ENCODE assay signal across 14 cellular contexts in genomic region chr14:61346221-61346620, GRCh38. TPM values are rescaled to one million over a fixed set of nuclear protein-coding genes. Genes with fewer than 3 reads are reported as not detected.
DNase-seq lines count a peak whose midpoint lies in the region; ATAC-seq and TF ChIP-seq lines count a peak whose summit lies in the region.
"Had no signal": no experiment of that assay in that cellular context is flagged by ENCODE, and none has a peak within 500 bp of the region (broad histone marks: within the 10 kb centered on the region; RNA-seq: fewer than 3 reads in every experiment).

No MANE protein-coding gene starts in this region.

- H3K36me3 Mint-ChIP-seq in T-helper 2 cell treated with Interferon-gamma antibody and Interleukin-4, amounts not matched to agents 5 μg/mL and 100 μg/mL, for 36 hours (ENCODE audit: low read depth), result peaks cover 47% of the 10 kb centered on the region
- peaks cover 31% of the 10 kb centered on the region for H3K36me3 Mint-ChIP-seq in CD8-positive, alpha-beta T cell
- H3K36me3 Mint-ChIP-seq in activated T-helper 17 cell treated with anti-CD3 and anti-CD28 coated beads, Interleukin-2, amount 50 U/mL, for 72 hours (ENCODE audit: low read depth), result peaks cover 94% of the 10 kb centered on the region
- H3K36me3 Mint-ChIP-seq in immature natural killer cell, result peaks cover 0 to 8% (median 5%) of the 10 kb centered on the region in 3 donors

- POLR2A ChIA-PET in CD8-positive, alpha-beta T cell (lab: Charles Lee), result interaction anchor here (0.6 to 5.3 kb wide), 9 partner anchors 8 to 106 kb away, joined by 3 to 38 read pairs (median 5); partner anchors contain the start of gene PRKCH

- peak overlapping the region; percentile 35 for H3K4me3 Mint-ChIP-seq in T-helper 2 cell treated with Interferon-gamma antibody and Interleukin-4, amounts not matched to agents 5 μg/mL and 100 μg/mL, for 36 hours
- H3K4me3 Mint-ChIP-seq in CD8-positive, alpha-beta T cell, result peak overlapping the region; percentile 82
- H3K4me3 Mint-ChIP-seq in activated T-helper 17 cell treated with anti-CD3 and anti-CD28 coated beads, Interleukin-2, amount 50 U/mL, for 72 hours, result peak overlapping the region; percentile 92
- H3K4me3 Mint-ChIP-seq in immature natural killer cell, result peak overlapping the region; percentile 77 to 83 (median 78)

- no peaks in the 10 kb centered on the region for H3K27me3 Mint-ChIP-seq in T-helper 2 cell treated with Interferon-gamma antibody and Interleukin-4, amounts not matched to agents 5 μg/mL and 100 μg/mL, for 36 hours (ENCODE audit: low read depth)
- no peaks in the 10 kb centered on the region for H3K27me3 Mint-ChIP-seq in CD8-positive, alpha-beta T cell (ENCODE audit: low read depth)
- H3K27me3 Mint-ChIP-seq in activated T-helper 17 cell treated with anti-CD3 and anti-CD28 coated beads, Interleukin-2, amount 50 U/mL, for 72 hours, result no peaks in the 10 kb centered on the region
- peaks cover 0 to 39% (median 25%) of the 10 kb centered on the region in 3 donors for H3K27me3 Mint-ChIP-seq in immature natural killer cell (ENCODE audit: low read depth in 3 of 3)

- peaks cover 88% of the 10 kb centered on the region for H3K4me1 Mint-ChIP-seq in T-helper 2 cell treated with Interferon-gamma antibody and Interleukin-4, amounts not matched to agents 5 μg/mL and 100 μg/mL, for 36 hours (ENCODE audit: low read depth)
- H3K4me1 Mint-ChIP-seq in CD8-positive, alpha-beta T cell (ENCODE audit: low read depth), result peaks cover 98% of the 10 kb centered on the region
- H3K4me1 Mint-ChIP-seq in activated T-helper 17 cell treated with anti-CD3 and anti-CD28 coated beads, Interleukin-2, amount 50 U/mL, for 72 hours, result peaks cover 71% of the 10 kb centered on the region
- H3K4me1 Mint-ChIP-seq in immature natural killer cell, result peaks cover 0 to 100% of the 10 kb centered on the region in 2 donors

- H3K36me3 ChIP-seq in CD8-positive, alpha-beta T cell (ENCODE audit: insufficient read depth, low read length), result no peaks in the 10 kb centered on the region
- H3K36me3 ChIP-seq: Peyer's patch, right atrium auricular region had no signal

- CTCF ChIA-PET in CD8-positive, alpha-beta T cell (lab: Charles Lee), result interaction anchor here (0.6 to 3.3 kb wide), 11 partner anchors 15 to 491 kb away, joined by 3 to 15 read pairs (median 3); partner anchors contain the start of gene PRKCH

- H3K9me3 Mint-ChIP-seq in T-helper 2 cell treated with Interferon-gamma antibody and Interleukin-4, amounts not matched to agents 5 μg/mL and 100 μg/mL, for 36 hours, result peaks cover 7% of the 10 kb centered on the region
- no peaks in the 10 kb centered on the region for H3K9me3 Mint-ChIP-seq in CD8-positive, alpha-beta T cell
- no peaks in the 10 kb centered on the region for H3K9me3 Mint-ChIP-seq in activated T-helper 17 cell treated with anti-CD3 and anti-CD28 coated beads, Interleukin-2, amount 50 U/mL, for 72 hours
- no peaks in the 10 kb centered on the region for H3K9me3 Mint-ChIP-seq in immature natural killer cell

- no peak for DNase-seq in T-helper 2 cell treated with Interferon-gamma antibody and Interleukin-4, amounts not matched to agents 5 μg/mL and 100 μg/mL, for 36 hours (ENCODE audit: low spot score)
- DNase-seq in T-helper 2 cell (no peak), immature natural killer cell (no peak), globus pallidus (ENCODE audit: low spot score) (no peak), NCI-H1930 (lab: John Stamatoyannopoulos, UW) (no peak)
- DNase-seq in CD8-positive, alpha-beta T cell, result no peak
- DNase-seq: central memory CD4-positive, alpha-beta T cell; NCI-H2107; nucleus accumbens; Peyer's patch had no signal

- peak overlapping the region; percentile 98 for H3K27ac Mint-ChIP-seq in T-helper 2 cell treated with Interferon-gamma antibody and Interleukin-4, amounts not matched to agents 5 μg/mL and 100 μg/mL, for 36 hours
- H3K27ac Mint-ChIP-seq in CD8-positive, alpha-beta T cell, result peak overlapping the region; percentile 99
- H3K27ac Mint-ChIP-seq in activated T-helper 17 cell treated with anti-CD3 and anti-CD28 coated beads, Interleukin-2, amount 50 U/mL, for 72 hours, result peak overlapping the region; percentile 95
- H3K27ac Mint-ChIP-seq in immature natural killer cell, result peak overlapping the region; percentile 89 to 98 (median 96)

- no peak for TF ChIP-seq CTCF in CD8-positive, alpha-beta T cell (IDR thresholded peaks at IDR 0.05)

- peaks cover 100% of the 10 kb centered on the region for H3K4me1 ChIP-seq in CD8-positive, alpha-beta T cell (ENCODE audit: insufficient read depth, low read length)

- intact Hi-C loops in CD8-positive, alpha-beta T cell (cut with DNase I, micrococcal nuclease), result loop anchor here in 1 of 2 experiments (1.0 kb wide), 1 partner anchor 9 kb away; no protein-coding TSS in a partner anchor

- peak overlapping the region; percentile 26 for H3K4me3 ChIP-seq in CD8-positive, alpha-beta T cell (ENCODE audit: low read depth, low read length)
- H3K4me3 ChIP-seq: Peyer's patch, right atrium auricular region had no signal

- no peaks in the 10 kb centered on the region for H3K27me3 ChIP-seq in CD8-positive, alpha-beta T cell (ENCODE audit: insufficient read depth, low read length)
- H3K27me3 ChIP-seq: Peyer's patch, right atrium auricular region had no signal

- no peak for ATAC-seq in CD8-positive, alpha-beta T cell
- no peak for ATAC-seq in activated T-helper 17 cell treated with anti-CD3 and anti-CD28 coated beads, Interleukin-2, amount 50 U/mL, for 72 hours (replicated peaks)
- no peak for ATAC-seq in HG02798 (IDR thresholded peaks at IDR 0.05; ENCODE audit: poor library complexity, unreplicated experiment)

- no peaks in the 10 kb centered on the region for H3K9me3 ChIP-seq in CD8-positive, alpha-beta T cell (ENCODE audit: low read length)
- H3K9me3 ChIP-seq: Peyer's patch, right atrium auricular region had no signal

- peak overlapping the region; percentile 5 for H3K27ac ChIP-seq in CD8-positive, alpha-beta T cell (ENCODE audit: low read depth, low read length)
- H3K27ac ChIP-seq: VCaP had no signal

RNA-seq across cellular contexts. Expression of gene PRKCH, which starts 24.8 kb away (rescaled TPM):
- total RNA-seq in CD8-positive, alpha-beta T cell, result 100 to 1,000 TPM; 429 to 433 TPM
- 100 to 1,000 TPM; 127 to 148 TPM for total RNA-seq in activated T-helper 17 cell treated with anti-CD3 and anti-CD28 coated beads, Interleukin-2, amount 50 U/mL, for 72 hours
- 100 to 1,000 TPM; 231 to 451 (median 335) TPM for polyA plus RNA-seq in immature natural killer cell

Comparison
In these comparisons a context has a peak if more than half of its experiments do, and no peak if none do; other contexts are left out.
1. H3K4me3 Mint-ChIP-seq: peak in every context shown above with its lines; median percentile 92 in activated T-helper 17 cell treated with anti-CD3 and anti-CD28 coated beads, Interleukin-2, amount 50 U/mL, for 72 hours; 82 in CD8-positive, alpha-beta T cell; 78 in immature natural killer cell; 35 in T-helper 2 cell treated with Interferon-gamma antibody and Interleukin-4, amounts not matched to agents 5 μg/mL and 100 μg/mL, for 36 hours.